9 cellular contexts compared by ENCODE assay signal in the genomic region with DNA sequence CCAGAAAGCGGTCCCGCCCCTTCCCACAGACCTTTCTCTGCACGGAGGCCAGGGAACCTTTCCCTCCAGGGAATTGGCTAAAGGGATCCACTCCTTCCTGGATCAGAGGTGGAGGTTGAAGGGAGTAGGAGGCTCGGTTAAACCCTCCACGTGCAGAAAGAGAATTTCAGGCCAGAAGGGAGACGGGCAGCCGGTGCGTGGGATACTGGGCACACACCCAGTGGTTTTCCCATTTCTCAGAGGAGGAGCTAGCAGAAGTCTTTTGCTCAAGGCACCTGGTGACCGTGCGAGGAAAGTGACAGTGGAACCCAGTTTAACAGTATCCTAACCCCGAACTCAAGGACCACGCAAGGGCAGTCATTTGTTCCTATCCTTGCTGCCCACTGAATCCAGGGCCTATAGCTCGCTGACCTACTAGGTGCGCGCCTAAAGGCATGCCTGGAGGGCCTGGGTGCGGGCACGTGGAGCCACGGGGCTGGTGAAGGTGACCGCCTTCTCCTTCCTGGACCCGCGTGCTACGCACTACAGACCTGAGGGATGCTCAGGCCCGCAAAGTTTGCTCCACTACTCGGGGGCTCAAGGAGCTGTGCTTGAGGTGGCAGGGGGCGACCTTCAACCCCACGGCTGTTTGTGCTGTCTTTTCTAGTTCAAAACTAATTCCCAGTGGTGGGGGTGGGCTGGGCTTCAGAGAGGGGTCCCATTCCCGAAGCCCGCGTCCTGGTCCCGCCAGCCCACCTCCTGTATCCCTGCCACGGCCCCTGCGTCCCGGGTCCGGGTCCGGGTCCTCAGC. TPM values are rescaled to one million over a fixed set of nuclear protein-coding genes. Genes with fewer than 3 reads are reported as not detected.
A peak's percentile ranks its signal among the peaks of the same experiment; 100 is the strongest.
DNase-seq lines count a peak whose midpoint lies in the region; ATAC-seq and TF ChIP-seq lines count a peak whose summit lies in the region.
"Had no signal": no experiment of that assay in that cellular context is flagged by ENCODE, and none has a peak within 500 bp of the region (broad histone marks: within the 10 kb centered on the region; RNA-seq: fewer than 3 reads in every experiment).

No MANE protein-coding gene starts in this region.

- H3K4me1 Mint-ChIP-seq in natural killer cell (peaks cover 0 to 5% of the 10 kb centered on the region in 2 donors), naive B cell (peaks cover 3 to 13% (median 10%) of the 10 kb centered on the region in 3 donors)
- H3K4me1 Mint-ChIP-seq in natural killer cell treated with Interleukin-12 subunit alpha and Interleukin-12 subunit beta and Interleukin-15 and Interleukin-18, amount 100 ng/mL, for 72 hours (ENCODE audit: low read depth in 2 of 2): peaks cover 0 to 4% of the 10 kb centered on the region in 2 donors

- no peak overlapping the region for H3K27ac Mint-ChIP-seq in natural killer cell
- H3K27ac Mint-ChIP-seq in natural killer cell treated with Interleukin-12 subunit alpha and Interleukin-12 subunit beta and Interleukin-15 and Interleukin-18, amount 100 ng/mL, for 72 hours: no peak overlapping the region
- peak overlapping the region in 2 of 6 donors; percentile 56 to 63 for H3K27ac Mint-ChIP-seq in naive B cell

- peak overlapping the region; percentile 17 to 37 for H3K4me3 ChIP-seq in cardiac fibroblast (replicated peaks in 1 of 2; ENCODE audit: low read depth in 2 of 2, low read length in 2 of 2)

- intact Hi-C loops in natural killer cell (cut with micrococcal nuclease): no loop called here

- H3K9me3 Mint-ChIP-seq in natural killer cell (no peaks in the 10 kb centered on the region), naive B cell (peaks cover 0 to 3% (median 0%) of the 10 kb centered on the region in 7 donors)
- no peaks in the 10 kb centered on the region for H3K9me3 Mint-ChIP-seq in natural killer cell treated with Interleukin-12 subunit alpha and Interleukin-12 subunit beta and Interleukin-15 and Interleukin-18, amount 100 ng/mL, for 72 hours

- TF ChIP-seq CTCF in natural killer cell (IDR thresholded peaks at IDR 0.05): no peak
- no peak for TF ChIP-seq CTCF in cardiac fibroblast (IDR thresholded peaks at IDR 0.05; ENCODE audit: low read depth, low read length)

- H3K27me3 Mint-ChIP-seq in natural killer cell (ENCODE audit: low read depth in 2 of 2) (peaks cover 4 to 25% of the 10 kb centered on the region in 2 donors), naive B cell (peaks cover 0 to 8% (median 2%) of the 10 kb centered on the region in 3 donors)
- H3K27me3 Mint-ChIP-seq in natural killer cell treated with Interleukin-12 subunit alpha and Interleukin-12 subunit beta and Interleukin-15 and Interleukin-18, amount 100 ng/mL, for 72 hours: peaks cover 0 to 13% of the 10 kb centered on the region in 2 donors

- ATAC-seq in natural killer cell (no peak), naive B cell (ENCODE audit: low read depth in 2 of 2) (no peak), GM18907 (IDR thresholded peaks at IDR 0.05; ENCODE audit: unreplicated experiment) (no peak)
- ATAC-seq in natural killer cell treated with Interleukin-12 subunit alpha and Interleukin-12 subunit beta and Interleukin-15 and Interleukin-18, amount 100 ng/mL, for 72 hours: no peak

- DNase-seq in natural killer cell: no peak
- no peak for DNase-seq in natural killer cell treated with Interleukin-12 subunit alpha and Interleukin-12 subunit beta and Interleukin-15 and Interleukin-18, amount 100 ng/mL, for 72 hours (ENCODE audit: low spot score)
- no peak for DNase-seq in cardiac fibroblast (ENCODE audit: low read depth in 2 of 2)
- DNase-seq in naive B cell: no peak
- no peak for DNase-seq in GM03348 (ENCODE audit: low spot score)
- DNase-seq in ACHN: no peak
- no peak for DNase-seq in NCI-H146 treated with DMSO at 0.1 percent for 48 hours (lab: John Stamatoyannopoulos, UW; ENCODE audit: unreplicated experiment)

- in situ Hi-C loops in ACHN (cut with HindIII; ENCODE audit: low pct_ligation_motif_present, low pct_unique_long_range_greater_than_20kb, low sequenced_read_pairs): no loop called here

- H3K36me3 Mint-ChIP-seq in natural killer cell: no peaks in the 10 kb centered on the region
- H3K36me3 Mint-ChIP-seq in natural killer cell treated with Interleukin-12 subunit alpha and Interleukin-12 subunit beta and Interleukin-15 and Interleukin-18, amount 100 ng/mL, for 72 hours: no peaks in the 10 kb centered on the region
- no peaks in the 10 kb centered on the region for H3K36me3 Mint-ChIP-seq in naive B cell

- H3K4me3 Mint-ChIP-seq in natural killer cell: peak overlapping the region; percentile 56
- H3K4me3 Mint-ChIP-seq in natural killer cell treated with Interleukin-12 subunit alpha and Interleukin-12 subunit beta and Interleukin-15 and Interleukin-18, amount 100 ng/mL, for 72 hours: no peak overlapping the region
- peak overlapping the region; percentile 56 to 83 (median 70) for H3K4me3 Mint-ChIP-seq in naive B cell

RNA-seq across cellular contexts. Expression of a gene that starts 0.6 kb away (rescaled TPM):
- total RNA-seq in natural killer cell: 1 to 10 TPM in 1 of 3 donors, under 1 TPM in 2; 0.24 to 4.8 (median 0.79) TPM
- total RNA-seq in natural killer cell treated with Interleukin-12 subunit alpha and Interleukin-12 subunit beta and Interleukin-15 and Interleukin-18, amount 100 ng/mL, for 72 hours: 1 to 10 TPM; 1.5 to 5.1 TPM
- under 1 TPM in 4 of 6 donors, not detected in 2; 0.23 to 0.82 (median 0.32) TPM for polyA plus RNA-seq in naive B cell (ENCODE audit: low read depth in 6 of 6)
- total RNA-seq: HepG2 had no signal
- polyA plus RNA-seq: HepG2 had no signal
